ENCODE assay signal across 16 cellular contexts in the genomic region with DNA sequence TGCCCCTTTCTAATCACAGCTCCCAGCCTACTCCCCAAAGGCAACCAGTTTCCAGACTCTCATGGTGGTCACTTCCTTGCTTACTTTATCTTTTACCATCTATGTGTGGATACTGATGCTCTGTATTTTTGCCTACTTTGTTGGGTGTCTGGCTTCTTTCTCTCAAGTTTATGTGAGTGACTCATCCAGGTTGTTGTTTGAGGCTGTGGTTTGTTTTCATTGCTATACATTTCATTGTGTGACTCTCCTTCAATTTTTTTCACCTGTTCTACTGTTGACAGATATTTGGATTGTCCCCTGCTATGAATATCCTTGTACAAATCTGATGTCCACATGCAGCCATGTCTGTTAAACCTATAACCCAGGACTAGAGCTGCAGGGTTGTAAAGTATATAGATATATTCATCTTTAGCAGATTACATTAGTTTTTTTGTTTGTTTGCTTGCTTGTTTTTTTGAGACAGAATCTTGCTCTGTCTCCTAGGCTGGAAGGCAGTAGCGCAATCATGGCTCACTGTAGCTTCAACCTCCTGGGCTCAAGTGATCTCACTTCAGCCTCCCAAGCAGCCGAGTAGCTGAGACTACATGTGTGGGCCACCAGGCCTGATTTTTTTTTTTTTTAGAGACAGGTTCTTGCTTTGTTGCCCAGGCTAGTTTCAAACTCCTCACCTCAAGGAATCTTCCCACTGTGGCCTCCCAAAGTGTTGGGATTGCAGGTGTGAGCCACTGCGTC.
A peak's percentile ranks its signal among the peaks of the same experiment; 100 is the strongest.
DNase-seq lines count a peak whose midpoint lies in the region; ATAC-seq and TF ChIP-seq lines count a peak whose summit lies in the region.
"Had no signal": no experiment of that assay in that cellular context is flagged by ENCODE, and none has a peak within 500 bp of the region (broad histone marks: within the 10 kb centered on the region; RNA-seq: fewer than 3 reads in every experiment).

No MANE protein-coding gene starts in this region.

- peak overlapping the region; percentile 47 for H3K4ac ChIP-seq in trophoblast cell (ENCODE audit: low read depth, low read length)

- H4K20me1 ChIP-seq in PC-3 (ENCODE audit: low read length), result no peaks in the 10 kb centered on the region
- H4K20me1 ChIP-seq: BLaER1 treated with 17β-estradiol and CSF1 and Interleukin-3, amounts not matched to agents 10 nM and 100 nM had no signal

- no peak overlapping the region for H3K4me3 ChIP-seq in PC-3 (ENCODE audit: low read length)
- H3K4me3 ChIP-seq in trophoblast cell (ENCODE audit: low read depth, low read length), result no peak overlapping the region
- H3K4me3 ChIP-seq in right cardiac atrium (ENCODE audit: low read length), result no peak overlapping the region
- H3K4me3 ChIP-seq: A549; BLaER1 treated with 17β-estradiol and CSF1 and Interleukin-3, amounts not matched to agents 10 nM and 100 nM; HAP-1 had no signal

- no peak overlapping the region for H3K9ac ChIP-seq in PC-3 (ENCODE audit: low read length)
- H3K9ac ChIP-seq in trophoblast cell (ENCODE audit: low read length), result no peak overlapping the region
- H3K9ac ChIP-seq: BLaER1 treated with 17β-estradiol and CSF1 and Interleukin-3, amounts not matched to agents 10 nM and 100 nM had no signal

- no peaks in the 10 kb centered on the region for H3K36me3 ChIP-seq in PC-3 (ENCODE audit: low read depth, low read length)
- H3K36me3 ChIP-seq in trophoblast cell (ENCODE audit: control insufficient read depth in 1 of 2, insufficient read depth in 2 of 2, low read length in 2 of 2), result no peaks in the 10 kb centered on the region
- H3K36me3 ChIP-seq: BLaER1 treated with 17β-estradiol and CSF1 and Interleukin-3, amounts not matched to agents 10 nM and 100 nM; HAP-1 had no signal

- peaks cover 46% of the 10 kb centered on the region for H3K79me1 ChIP-seq in trophoblast cell (ENCODE audit: low read length)

- H3K36me3 Mint-ChIP-seq in natural killer cell (no peaks in the 10 kb centered on the region), HFFc6 (ENCODE audit: low read depth) (0 out of 2 replicates have a peak, but pooled peaks cover 3% of the 10 kb centered on the region)

- H3K4me1 ChIP-seq in PC-3 (ENCODE audit: insufficient read depth, low read length) (no peaks in the 10 kb centered on the region), trophoblast cell (ENCODE audit: control insufficient read depth in 1 of 2, insufficient read depth in 2 of 2, low read length in 2 of 2) (peaks cover 25 to 40% of the 10 kb centered on the region in 2 experiments), right cardiac atrium (ENCODE audit: control insufficient read depth, insufficient read depth, low read length) (no peaks in the 10 kb centered on the region)
- H3K4me1 ChIP-seq: HAP-1 had no signal

- H3K27me3 Mint-ChIP-seq in natural killer cell (ENCODE audit: low read depth in 2 of 2) (peaks cover 4 to 8% of the 10 kb centered on the region in 2 donors), HFFc6 (ENCODE audit: insufficient read depth) (no peaks in the 10 kb centered on the region)

- H3K4me2 ChIP-seq in PC-3 (ENCODE audit: low read length), result no peak overlapping the region
- peak overlapping the region; percentile 35 for H3K4me2 ChIP-seq in trophoblast cell (ENCODE audit: low read length)
- H3K4me2 ChIP-seq: A549; BLaER1 treated with 17β-estradiol and CSF1 and Interleukin-3, amounts not matched to agents 10 nM and 100 nM had no signal

- H3K27me3 ChIP-seq in PC-3 (ENCODE audit: low read length) (peaks cover 25% of the 10 kb centered on the region), trophoblast cell (ENCODE audit: insufficient read depth, low read length) (no peaks in the 10 kb centered on the region), right cardiac atrium (ENCODE audit: control insufficient read depth, insufficient read depth) (no peaks in the 10 kb centered on the region)
- H3K27me3 ChIP-seq: BLaER1 treated with 17β-estradiol and CSF1 and Interleukin-3, amounts not matched to agents 10 nM and 100 nM had no signal

- peak overlapping the region; percentile 93 for H2BK5ac ChIP-seq in trophoblast cell (ENCODE audit: low read depth, low read length, poor library complexity)

- H3K14ac ChIP-seq in trophoblast cell (ENCODE audit: low read length), result peak overlapping the region; percentile 53

- H4K91ac ChIP-seq in trophoblast cell (ENCODE audit: low read depth, low read length), result peak overlapping the region; percentile 93

- H3K9me3 ChIP-seq in PC-3 (ENCODE audit: low read length) (no peaks in the 10 kb centered on the region), trophoblast cell (ENCODE audit: insufficient read depth, low read depth, low read length) (no peaks in the 10 kb centered on the region), right cardiac atrium (ENCODE audit: control insufficient read depth, low read length) (no peaks in the 10 kb centered on the region)
- H3K9me3 ChIP-seq: A549; BLaER1 treated with 17β-estradiol and CSF1 and Interleukin-3, amounts not matched to agents 10 nM and 100 nM; HAP-1 had no signal

- peak overlapping the region; percentile 94 for H2BK12ac ChIP-seq in trophoblast cell (ENCODE audit: low read length)

- no peaks in the 10 kb centered on the region for H3K4me1 Mint-ChIP-seq in natural killer cell
- H3K4me1 Mint-ChIP-seq in HFFc6 (ENCODE audit: low read depth), result peaks cover 30% of the 10 kb centered on the region

- H2BK120ac ChIP-seq in trophoblast cell (ENCODE audit: insufficient read depth, low read length, poor library complexity), result peak overlapping the region; percentile 82

- H3K9me3 Mint-ChIP-seq in natural killer cell, result peaks cover 2 to 4% of the 10 kb centered on the region in 2 donors
- no peaks in the 10 kb centered on the region for H3K9me3 Mint-ChIP-seq in HFFc6

- no peaks in the 10 kb centered on the region for H3K79me2 ChIP-seq in PC-3 (ENCODE audit: low read length)
- H3K79me2 ChIP-seq in trophoblast cell (ENCODE audit: control insufficient read depth, insufficient read depth, low read length, poor library complexity), result peaks cover 4% of the 10 kb centered on the region

- no peak overlapping the region for H4K8ac ChIP-seq in trophoblast cell (ENCODE audit: low read depth, low read length)

- H2AFZ ChIP-seq in PC-3 (ENCODE audit: low read length) (no peak overlapping the region), trophoblast cell (ENCODE audit: insufficient read depth, low read length, poor library complexity) (no peak overlapping the region)

- H2AK5ac ChIP-seq in trophoblast cell (ENCODE audit: low read length), result peak overlapping the region; percentile 68

- no TSS peak for BruUV-seq in PC-3 (replicated peaks; lab: Mats Ljungman, UMichigan)

- POLR2A ChIA-PET in PC-3 (lab: Charles Lee; ENCODE audit: unreplicated experiment), result no interaction called here

- peak overlapping the region; percentile 59 for H4K12ac ChIP-seq in trophoblast cell (ENCODE audit: low read depth, low read length)

- no peaks in the 10 kb centered on the region for H3K9me2 ChIP-seq in PC-3 (replicated peaks; ENCODE audit: low read length)

- ATAC-seq in PC-3, result peak; percentile 49
- ATAC-seq in natural killer cell, result no peak
- ATAC-seq in right cardiac atrium, result no peak
- ATAC-seq: A549 had no signal

- intact Hi-C loops in PC-3 (cut with micrococcal nuclease) (no loop called here), natural killer cell (cut with micrococcal nuclease) (no loop called here), right cardiac atrium (cut with DNase I) (no loop called here)

- H3K27ac ChIP-seq in PC-3 (ENCODE audit: low read length) (no peak overlapping the region), epithelial cell of prostate (no peak overlapping the region), trophoblast cell (ENCODE audit: low read depth, low read length) (peak overlapping the region; percentile 88), right cardiac atrium (ENCODE audit: low read length) (no peak overlapping the region)
- H3K27ac ChIP-seq: A549; BLaER1 treated with 17β-estradiol and CSF1 and Interleukin-3, amounts not matched to agents 10 nM and 100 nM had no signal

- H3K18ac ChIP-seq in trophoblast cell (ENCODE audit: low read length), result peak overlapping the region; percentile 19

- CTCF ChIA-PET in PC-3 (lab: Charles Lee), result no interaction called here

- no peak overlapping the region for H3K27ac Mint-ChIP-seq in natural killer cell
- no peak overlapping the region for H3K27ac Mint-ChIP-seq in HFFc6

- H3F3A ChIP-seq in PC-3 (ENCODE audit: low read length, unreplicated experiment), result no peaks in the 10 kb centered on the region

- DNase-seq in ELR (ENCODE audit: low read depth), result peak; percentile 23
- peak; percentile 55 for DNase-seq in PC-3
- DNase-seq in epithelial cell of prostate (ENCODE audit: low read depth, low spot score), result peak; percentile 20
- no peak for DNase-seq in trophoblast cell
- no peak for DNase-seq in KG1 (lab: John Stamatoyannopoulos, UW)
- no peak for DNase-seq in natural killer cell
- no peak for DNase-seq in HFFc6
- DNase-seq in right cardiac atrium, result no peak
- DNase-seq: DMS 273 treated with DMSO at 0.1 percent for 48 hours, NCI-H1048, NCI-H1436 treated with DMSO at 0.1 percent for 48 hours, NCI-H2081, NCI-H510A treated with DMSO at 0.1 percent for 48 hours had no signal

- no peak overlapping the region for H3K4me3 Mint-ChIP-seq in natural killer cell
- H3K4me3 Mint-ChIP-seq in HFFc6, result no peak overlapping the region

- no peak overlapping the region for H3K23ac ChIP-seq in trophoblast cell (ENCODE audit: low read length)

- WGBS in trophoblast cell (ENCODE audit: extremely low coverage, insufficient coverage, insufficient read length), result no CpG with 5 or more reads among the region's 3 CpGs
- 84% methylated on average over 3 of the region's 3 CpGs for WGBS in right cardiac atrium

- no peak for TF ChIP-seq CTCF in PC-3 (conservative IDR thresholded peaks at IDR 0.05; ENCODE audit: low read depth, low read length)
- no peak for TF ChIP-seq CTCF in natural killer cell (IDR thresholded peaks at IDR 0.05)
- no peak for TF ChIP-seq CTCF in HFFc6 (IDR thresholded peaks at IDR 0.05)

Comparison
In these comparisons a context has a peak if more than half of its experiments do, and no peak if none do; other contexts are left out.
1. DNase-seq: peak in ELR (single experiment), PC-3 (single experiment) and epithelial cell of prostate (single experiment); none in trophoblast cell (0 of 2), KG1 (single experiment), natural killer cell (single experiment), HFFc6 (single experiment) and right cardiac atrium (0 of 3).